1 cellular context compared by ENCODE assay signal in genomic region chr11:117910941-117911630, GRCh38.
TF ChIP-seq lines count a peak whose summit lies in the region.

No MANE protein-coding gene starts in this region.

TF ChIP-seq in K562, 482 proteins besides CTCF, POLR2A, EP300 and RAD21:
- TF ChIP-seq NFXL1 (CRISPR knock-in tag; IDR thresholded peaks at IDR 0.05) (no peak), XRCC5 (IDR thresholded peaks at IDR 0.05; ENCODE audit: low read depth, low read length) (no peak)
